11 cellular contexts compared by ENCODE assay signal in the genomic region with DNA sequence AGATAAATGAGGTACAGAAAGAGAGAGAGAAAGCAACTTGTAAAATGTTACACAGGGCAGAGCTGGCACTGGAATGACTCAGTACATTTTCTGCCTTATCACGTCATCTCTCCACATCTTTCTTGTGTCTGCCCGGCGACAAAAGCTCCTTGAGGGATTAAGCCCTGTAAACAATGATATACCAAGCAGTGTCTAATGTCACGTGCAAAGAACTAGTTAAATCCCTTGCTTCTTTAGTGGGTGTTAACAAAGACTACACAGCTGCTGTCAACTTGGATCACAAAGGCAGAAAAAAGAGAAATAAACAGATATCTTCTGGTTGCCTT. TPM values are rescaled to one million over a fixed set of nuclear protein-coding genes. Genes with fewer than 3 reads are reported as not detected.
DNase-seq lines count a peak whose midpoint lies in the region; ATAC-seq, FAIRE-seq and TF ChIP-seq lines count a peak whose summit lies in the region.
"Had no signal": no experiment of that assay in that cellular context is flagged by ENCODE, and none has a peak within 500 bp of the region (broad histone marks: within the 10 kb centered on the region; RNA-seq: fewer than 3 reads in every experiment).

No MANE protein-coding gene starts in this region.

- FAIRE-seq in GM12891 (lab: Jason Lieb, UNC): no peak
- FAIRE-seq: G401.6 had no signal

- DNase-seq in GM06990 (ENCODE audit: extremely low read depth, insufficient read length) (peak; percentile 38), brain microvascular endothelial cell (no peak), GM12891 (ENCODE audit: insufficient read length, low spot score) (no peak), AML-193 (lab: John Stamatoyannopoulos, UW) (no peak)
- DNase-seq: naive thymus-derived CD4-positive, alpha-beta T cell; NCI-H2227 treated with DMSO at 0.1 percent for 48 hours had no signal

- H3K36me3 ChIP-seq in GM06990 (ENCODE audit: control insufficient read depth, insufficient read depth, low read length) (no peaks in the 10 kb centered on the region), mesodermal cell (ENCODE audit: control insufficient read depth, insufficient read depth, low read length) (no peaks in the 10 kb centered on the region), brain microvascular endothelial cell (replicated peaks) (no peaks in the 10 kb centered on the region)

- WGBS in mesodermal cell (ENCODE audit: insufficient coverage in 2 of 2), 2 experiments: 49 to 85% methylated on average over 3 to 4 of the region's 4 CpGs

- no peaks in the 10 kb centered on the region for H3K9me3 ChIP-seq in mesodermal cell (ENCODE audit: control insufficient read depth, low read length)

- TF ChIP-seq CTCF in GM06990 (IDR thresholded peaks at IDR 0.05; ENCODE audit: insufficient read depth, low read length, poor library complexity, severe bottlenecking) (no peak), brain microvascular endothelial cell (IDR thresholded peaks at IDR 0.05; ENCODE audit: low read depth, low read length, missing control alignments) (no peak)

- peak; percentile 30 for ATAC-seq in HG02798 (IDR thresholded peaks at IDR 0.05; ENCODE audit: poor library complexity, unreplicated experiment)
- ATAC-seq in activated T-helper 17 cell treated with anti-CD3 and anti-CD28 coated beads, Interleukin-2, amount 50 U/mL, for 72 hours (replicated peaks): peak; percentile 49

- peaks cover 15% of the 10 kb centered on the region for H3K4me1 ChIP-seq in mesodermal cell (ENCODE audit: control insufficient read depth, insufficient read depth, low read length, poor library complexity, severe bottlenecking)

- H3K4me3 Mint-ChIP-seq in activated T-helper 17 cell treated with anti-CD3 and anti-CD28 coated beads, Interleukin-2, amount 50 U/mL, for 72 hours: no peak overlapping the region
- H3K4me3 Mint-ChIP-seq: naive thymus-derived CD4-positive, alpha-beta T cell had no signal

- H3K36me3 Mint-ChIP-seq in activated T-helper 17 cell treated with anti-CD3 and anti-CD28 coated beads, Interleukin-2, amount 50 U/mL, for 72 hours (ENCODE audit: low read depth): no peaks in the 10 kb centered on the region
- H3K36me3 Mint-ChIP-seq: naive thymus-derived CD4-positive, alpha-beta T cell had no signal

- H3K27me3 Mint-ChIP-seq in activated T-helper 17 cell treated with anti-CD3 and anti-CD28 coated beads, Interleukin-2, amount 50 U/mL, for 72 hours: peaks cover 24% of the 10 kb centered on the region

- H3K4me3 ChIP-seq in GM06990 (replicated peaks; ENCODE audit: low read depth, low read length) (no peak overlapping the region), mesodermal cell (ENCODE audit: extremely low read depth, insufficient read depth, low read length, poor library complexity, severe bottlenecking) (no peak overlapping the region), brain microvascular endothelial cell (ENCODE audit: low read depth, low read length) (no peak overlapping the region)
- H3K4me3 ChIP-seq: coronary artery had no signal

- H3K27ac ChIP-seq in mesodermal cell (ENCODE audit: low read depth, low read length, severe bottlenecking) (peak overlapping the region; percentile 71), brain microvascular endothelial cell (no peak overlapping the region)
- H3K27ac ChIP-seq: coronary artery had no signal

- H3K27me3 ChIP-seq in GM06990 (replicated peaks; ENCODE audit: control insufficient read depth, insufficient read depth, low read length) (no peaks in the 10 kb centered on the region; the same call in 1 of the 2 replicates), brain microvascular endothelial cell (replicated peaks) (no peaks in the 10 kb centered on the region)

- peak overlapping the region; percentile 26 for H3K27ac Mint-ChIP-seq in activated T-helper 17 cell treated with anti-CD3 and anti-CD28 coated beads, Interleukin-2, amount 50 U/mL, for 72 hours

- H3K4me1 Mint-ChIP-seq in activated T-helper 17 cell treated with anti-CD3 and anti-CD28 coated beads, Interleukin-2, amount 50 U/mL, for 72 hours: no peaks in the 10 kb centered on the region

- no peak for TF ChIP-seq POLR2A in GM12891 (IDR thresholded peaks at IDR 0.05; ENCODE audit: low read depth, low read length)

- H3K9me3 Mint-ChIP-seq in activated T-helper 17 cell treated with anti-CD3 and anti-CD28 coated beads, Interleukin-2, amount 50 U/mL, for 72 hours: no peaks in the 10 kb centered on the region
- H3K9me3 Mint-ChIP-seq: naive thymus-derived CD4-positive, alpha-beta T cell had no signal

- in situ Hi-C loops in brain microvascular endothelial cell (cut with HindIII; ENCODE audit: low pct_ligation_motif_present, low sequenced_read_pairs): no loop called here

TF ChIP-seq in GM12891, 5 proteins besides CTCF, POLR2A, EP300 and RAD21:
- TF ChIP-seq PAX5 (IDR thresholded peaks at IDR 0.05; ENCODE audit: insufficient read depth, low read length, severe bottlenecking): no peak

RNA-seq across cellular contexts. Expression of gene FRMD4B, which starts 48.0 kb away (rescaled TPM):
- total RNA-seq in activated T-helper 17 cell treated with anti-CD3 and anti-CD28 coated beads, Interleukin-2, amount 50 U/mL, for 72 hours: 10 to 100 TPM; 16.6 to 49.0 TPM
- polyA plus RNA-seq in mesodermal cell (2013, experiment 1 of 2): 42.1 TPM
- polyA plus RNA-seq in mesodermal cell (2013, experiment 2 of 2): 41.6 TPM
- 4.6 TPM for polyA plus RNA-seq in GM12891 (2012; ENCODE audit: low read depth, missing spikeins)
